12 cellular contexts compared by ENCODE assay signal in genomic region chr15:64717735-64718495, GRCh38. TPM values are rescaled to one million over a fixed set of nuclear protein-coding genes. Genes with fewer than 3 reads are reported as not detected.
DNase-seq lines count a peak whose midpoint lies in the region; ATAC-seq and TF ChIP-seq lines count a peak whose summit lies in the region.
"Had no signal": no experiment of that assay in that cellular context is flagged by ENCODE, and none has a peak within 500 bp of the region (broad histone marks: within the 10 kb centered on the region; RNA-seq: fewer than 3 reads in every experiment).

No MANE protein-coding gene starts in this region.

- peak; percentile 35 to 54 for ATAC-seq in left cardiac atrium
- ATAC-seq in GM18517 (IDR thresholded peaks at IDR 0.05; ENCODE audit: unreplicated experiment) = no peak
- ATAC-seq: natural killer cell; stimulated activated memory B cell treated with anti-CD40 and anti-IgM and Interleukin-4, amounts not matched to agents 10 μg/mL and 1 μg/mL and 100 μg/mL, for 72 hours had no signal

- H3K9me3 Mint-ChIP-seq in CD14-positive monocyte = peaks cover 0 to 4% (median 0%) of the 10 kb centered on the region in 7 donors
- no peaks in the 10 kb centered on the region for H3K9me3 Mint-ChIP-seq in activated naive CD8-positive, alpha-beta T cell treated with anti-CD3 and anti-CD28 coated beads for 36 hours
- H3K9me3 Mint-ChIP-seq: natural killer cell; stimulated activated memory B cell treated with anti-CD40 and anti-IgM and Interleukin-4, amounts not matched to agents 10 μg/mL and 1 μg/mL and 100 μg/mL, for 72 hours had no signal

- no peak for TF ChIP-seq CTCF in CD14-positive monocyte (IDR thresholded peaks at IDR 0.05)
- TF ChIP-seq CTCF in sigmoid colon (IDR thresholded peaks at IDR 0.05) = no peak

- peak overlapping the region in 4 of 7 donors; percentile 1 to 81 (median 38) for H3K27ac Mint-ChIP-seq in CD14-positive monocyte
- H3K27ac Mint-ChIP-seq in activated naive CD8-positive, alpha-beta T cell treated with anti-CD3 and anti-CD28 coated beads for 36 hours = peak overlapping the region; percentile 39
- H3K27ac Mint-ChIP-seq: B cell; stimulated activated memory B cell treated with anti-CD40 and anti-IgM and Interleukin-4, amounts not matched to agents 10 μg/mL and 1 μg/mL and 100 μg/mL, for 72 hours had no signal

- 75 to 91% methylated on average over 18 of the region's 18 CpGs for WGBS in sigmoid colon, 2 donors

- H3K27ac ChIP-seq in sigmoid colon = peak overlapping the region; percentile 52 to 77 (median 68)

- TF ChIP-seq POLR2A in sigmoid colon (IDR thresholded peaks at IDR 0.05) = no peak

- H3K36me3 ChIP-seq in sigmoid colon = peaks cover 0 to 52% (median 26%) of the 10 kb centered on the region in 4 donors

- H3K27me3 ChIP-seq in sigmoid colon = no peaks in the 10 kb centered on the region

- H3K4me3 ChIP-seq in sigmoid colon = no peak overlapping the region

- H3K4me1 Mint-ChIP-seq in CD14-positive monocyte = peaks cover 21% of the 10 kb centered on the region
- H3K4me1 Mint-ChIP-seq in activated naive CD8-positive, alpha-beta T cell treated with anti-CD3 and anti-CD28 coated beads for 36 hours = peaks cover 15% of the 10 kb centered on the region
- H3K4me1 Mint-ChIP-seq: B cell; stimulated activated memory B cell treated with anti-CD40 and anti-IgM and Interleukin-4, amounts not matched to agents 10 μg/mL and 1 μg/mL and 100 μg/mL, for 72 hours had no signal

- peaks cover 0 to 2% (median 0%) of the 10 kb centered on the region in 3 donors for H3K27me3 Mint-ChIP-seq in CD14-positive monocyte (ENCODE audit: low read depth in 3 of 3)
- no peaks in the 10 kb centered on the region for H3K27me3 Mint-ChIP-seq in activated naive CD8-positive, alpha-beta T cell treated with anti-CD3 and anti-CD28 coated beads for 36 hours
- H3K27me3 Mint-ChIP-seq: B cell had no signal

- intact Hi-C loops in CD14-positive monocyte (cut with micrococcal nuclease) = no loop called here
- intact Hi-C loops in left cardiac atrium (cut with DNase I) = no loop called here
- intact Hi-C loops in sigmoid colon (cut with DNase I) = no loop called here

- peak overlapping the region; percentile 68 to 82 for H3K4me3 Mint-ChIP-seq in CD14-positive monocyte
- H3K4me3 Mint-ChIP-seq in activated naive CD8-positive, alpha-beta T cell treated with anti-CD3 and anti-CD28 coated beads for 36 hours = no peak overlapping the region
- H3K4me3 Mint-ChIP-seq: B cell; natural killer cell; stimulated activated memory B cell treated with anti-CD40 and anti-IgM and Interleukin-4, amounts not matched to agents 10 μg/mL and 1 μg/mL and 100 μg/mL, for 72 hours had no signal

- H3K9me3 ChIP-seq in sigmoid colon = no peaks in the 10 kb centered on the region

- no peaks in the 10 kb centered on the region for H3K36me3 Mint-ChIP-seq in CD14-positive monocyte
- H3K36me3 Mint-ChIP-seq in activated naive CD8-positive, alpha-beta T cell treated with anti-CD3 and anti-CD28 coated beads for 36 hours = no peaks in the 10 kb centered on the region
- H3K36me3 Mint-ChIP-seq: natural killer cell; stimulated activated memory B cell treated with anti-CD40 and anti-IgM and Interleukin-4, amounts not matched to agents 10 μg/mL and 1 μg/mL and 100 μg/mL, for 72 hours had no signal

- peaks cover 0 to 10% (median 5%) of the 10 kb centered on the region in 4 donors for H3K4me1 ChIP-seq in sigmoid colon

- no peak for TF ChIP-seq EP300 in sigmoid colon (IDR thresholded peaks at IDR 0.05)

- no peak for DNase-seq in CD14-positive monocyte (ENCODE audit: low spot score)
- no peak for DNase-seq in activated naive CD8-positive, alpha-beta T cell treated with anti-CD3 and anti-CD28 coated beads for 36 hours
- DNase-seq in left cardiac atrium = no peak
- no peak for DNase-seq in sigmoid colon
- DNase-seq in HuH-7 (ENCODE audit: low spot score) = no peak
- DNase-seq in COLO668 (lab: John Stamatoyannopoulos, UW; ENCODE audit: unreplicated experiment) = no peak
- DNase-seq in cortex of kidney (lab: John Stamatoyannopoulos, UW) = no peak
- DNase-seq: natural killer cell, NCI-H524 had no signal

RNA-seq across cellular contexts. Expression of gene RBPMS2, which starts 57.5 kb away (rescaled TPM):
- not detected for polyA plus RNA-seq in CD14-positive monocyte
- total RNA-seq in activated naive CD8-positive, alpha-beta T cell treated with anti-CD3 and anti-CD28 coated beads for 36 hours = not detected
- 100 to 1,000 TPM; 312 to 403 TPM for total RNA-seq in left cardiac atrium
- total RNA-seq in sigmoid colon = 10 to 100 TPM; 22.1 to 58.2 (median 23.6) TPM
- 1 to 10 TPM in 2 of 3 donors, under 1 TPM in 1; 0.69 to 7.3 (median 4.8) TPM for polyA plus RNA-seq in sigmoid colon

Comparison
In these comparisons a context has a peak if more than half of its experiments do, and no peak if none do; other contexts are left out.
1. RNA of gene RBPMS2, which starts 57.5 kb away (total RNA-seq): 312 to 403 TPM in left cardiac atrium and 22.1 to 58.2 TPM in sigmoid colon; not detected in activated naive CD8-positive, alpha-beta T cell treated with anti-CD3 and anti-CD28 coated beads for 36 hours; every median in the first group is over 10 times any median in the second.